ENCODE assay signal across 11 cellular contexts in the genomic region with DNA sequence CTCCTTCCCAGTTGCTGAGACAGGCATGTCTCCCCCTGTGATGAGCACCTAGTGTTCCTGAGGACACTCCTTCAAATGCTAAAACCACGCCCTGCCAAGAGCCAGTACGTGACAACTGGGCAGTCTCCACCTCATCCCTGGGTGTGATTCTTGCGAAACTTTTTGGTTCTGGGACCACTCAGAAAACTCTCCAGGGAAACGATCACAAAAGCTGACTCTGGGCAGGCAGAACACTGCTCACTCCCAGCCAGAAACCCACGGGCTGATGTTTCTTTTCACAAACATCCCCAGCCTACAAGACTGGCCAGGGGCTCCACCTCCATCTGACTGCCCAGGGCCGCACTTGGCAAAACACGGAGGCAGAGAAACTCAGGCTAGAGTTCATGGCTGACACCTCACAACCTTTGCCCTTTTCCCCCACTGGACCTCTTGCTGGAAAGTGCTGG. TPM values are rescaled to one million over a fixed set of nuclear protein-coding genes. Genes with fewer than 3 reads are reported as not detected.
A peak's percentile ranks its signal among the peaks of the same experiment; 100 is the strongest.
DNase-seq lines count a peak whose midpoint lies in the region; ATAC-seq and TF ChIP-seq lines count a peak whose summit lies in the region.
"Had no signal": no experiment of that assay in that cellular context is flagged by ENCODE, and none has a peak within 500 bp of the region (broad histone marks: within the 10 kb centered on the region; RNA-seq: fewer than 3 reads in every experiment).

No MANE protein-coding gene starts in this region.

- H3K9me3 Mint-ChIP-seq in CD4-positive, alpha-beta T cell: no peaks in the 10 kb centered on the region
- H3K9me3 Mint-ChIP-seq: T-helper 2 cell treated with Interferon-gamma antibody and Interleukin-4, amounts not matched to agents 5 μg/mL and 100 μg/mL, for 36 hours had no signal

- WGBS in SK-N-SH (ENCODE audit: low lambda C conversion rate): 75% methylated on average over 7 of the region's 7 CpGs

- no peak for DNase-seq in CD4-positive, alpha-beta T cell
- no peak for DNase-seq in RWPE1 (ENCODE audit: low spot score)
- DNase-seq in foreskin fibroblast: peak; percentile 30 to 71
- peak; percentile 86 for DNase-seq in osteoblast (ENCODE audit: insufficient read length, low spot score, missing footprints)
- no peak for DNase-seq in stimulated activated naive CD4-positive, alpha-beta T cell (lab: John Stamatoyannopoulos, UW)
- no peak for DNase-seq in SK-N-SH
- DNase-seq in activated T-cell treated with anti-CD3 and anti-CD28 coated beads for 4 hours: no peak
- DNase-seq: NCI-H2081 had no signal

- H3K36me3 ChIP-seq in osteoblast (ENCODE audit: insufficient read depth, low read length) (peaks cover 22% of the 10 kb centered on the region), SK-N-SH (replicated peaks in 1 of 2; ENCODE audit: control insufficient read depth in 1 of 2, insufficient read depth in 2 of 2, low read length in 1 of 2) (no peaks in the 10 kb centered on the region)

- H3K9me2 ChIP-seq in SK-N-SH: no peaks in the 10 kb centered on the region

- H3K27me3 Mint-ChIP-seq in CD4-positive, alpha-beta T cell: no peaks in the 10 kb centered on the region

- H4K20me1 ChIP-seq in osteoblast (ENCODE audit: insufficient read depth, low read length): no peaks in the 10 kb centered on the region
- H4K20me1 ChIP-seq in SK-N-SH (ENCODE audit: insufficient read depth): no peaks in the 10 kb centered on the region

- no peaks in the 10 kb centered on the region for H3K9me3 ChIP-seq in CD4-positive, alpha-beta T cell (ENCODE audit: control insufficient read depth, low read length)
- H3K9me3 ChIP-seq in osteoblast (ENCODE audit: low read depth, low read length) (no peaks in the 10 kb centered on the region), SK-N-SH (no peaks in the 10 kb centered on the region)

- H3K27ac ChIP-seq in CD4-positive, alpha-beta T cell (ENCODE audit: low read depth, low read length): no peak overlapping the region
- H3K27ac ChIP-seq in RWPE1: peak overlapping the region; percentile 60; the same call in 1 of the 2 replicates
- H3K27ac ChIP-seq in osteoblast (ENCODE audit: low read depth, low read length): peak overlapping the region; percentile 74
- H3K27ac ChIP-seq in SK-N-SH (ENCODE audit: low read depth in 2 of 2, low read length in 1 of 2): no peak overlapping the region; a peak in 1 of 4 replicates

- TF ChIP-seq EP300 in SK-N-SH (IDR thresholded peaks at IDR 0.05; ENCODE audit: borderline replicate concordance in 1 of 2, low read depth in 1 of 2, low read length in 1 of 2): no peak

- CTCF ChIA-PET in CD4-positive, alpha-beta T cell (lab: Charles Lee): no interaction called here
- CTCF ChIA-PET in RWPE1 (lab: Yijun Ruan, JAX) (interaction anchor here (0.6 kb wide), 1 partner anchor 30 kb away, joined by 4 read pairs; no protein-coding TSS in a partner anchor), SK-N-SH (lab: Yijun Ruan, JAX) (no interaction called here)

- H2AFZ ChIP-seq in osteoblast (ENCODE audit: low read length) (no peak overlapping the region), SK-N-SH (ENCODE audit: low read depth) (no peak overlapping the region)

- H3K27ac Mint-ChIP-seq in CD4-positive, alpha-beta T cell: peak overlapping the region; percentile 56

- H3K4me1 Mint-ChIP-seq in CD4-positive, alpha-beta T cell (ENCODE audit: low read depth): peaks cover 42% of the 10 kb centered on the region

- peaks cover 5% of the 10 kb centered on the region for H3K36me3 Mint-ChIP-seq in CD4-positive, alpha-beta T cell (ENCODE audit: low read depth)

- peaks cover 32% of the 10 kb centered on the region for H3K79me2 ChIP-seq in osteoblast (ENCODE audit: insufficient read depth, low read length)
- no peaks in the 10 kb centered on the region for H3K79me2 ChIP-seq in SK-N-SH (ENCODE audit: insufficient read depth)

- POLR2A ChIA-PET in CD4-positive, alpha-beta T cell (lab: Charles Lee): interaction anchor here (4.8 kb wide), 1 partner anchor 24 kb away, joined by 27 read pairs; the partner anchor contains the start of gene DHRS3
- POLR2A ChIA-PET in RWPE1 (lab: Yijun Ruan, JAX; ENCODE audit: low non-redundant PET) (no interaction called here), SK-N-SH (lab: Yijun Ruan, JAX) (no interaction called here)

- H3K4me1 ChIP-seq in osteoblast (ENCODE audit: insufficient read depth, low read length) (peaks cover 46% of the 10 kb centered on the region), SK-N-SH (ENCODE audit: control insufficient read depth in 1 of 2, insufficient read depth in 2 of 2, low read depth in 1 of 2, low read length in 1 of 2) (peaks cover 10 to 40% of the 10 kb centered on the region in 2 experiments; a peak in 3 of 4 replicates)

- H3F3A ChIP-seq in SK-N-SH (replicated peaks; ENCODE audit: insufficient read depth): peaks cover 3% of the 10 kb centered on the region

- TF ChIP-seq CTCF in CD4-positive, alpha-beta T cell (IDR thresholded peaks at IDR 0.05): no peak
- TF ChIP-seq CTCF in RWPE1 (conservative IDR thresholded peaks at IDR 0.05; ENCODE audit: low read depth): no peak
- no peak for TF ChIP-seq CTCF in foreskin fibroblast (IDR thresholded peaks at IDR 0.05; ENCODE audit: low read depth, low read length)
- TF ChIP-seq CTCF in osteoblast (IDR thresholded peaks at IDR 0.05; ENCODE audit: extremely low read depth, low read depth, low read length): no peak
- TF ChIP-seq CTCF in SK-N-SH (IDR thresholded peaks at IDR 0.05): no peak

- H3K4me2 ChIP-seq in osteoblast (ENCODE audit: insufficient read depth, low read length) (peak overlapping the region; percentile 11), SK-N-SH (no peak overlapping the region)

- H3K4me3 Mint-ChIP-seq in CD4-positive, alpha-beta T cell: peak overlapping the region; percentile 20

- no peaks in the 10 kb centered on the region for H3K27me3 ChIP-seq in CD4-positive, alpha-beta T cell (ENCODE audit: control insufficient read depth, insufficient read depth, low read length)
- no peaks in the 10 kb centered on the region for H3K27me3 ChIP-seq in osteoblast (ENCODE audit: insufficient read depth, low read length)
- no peaks in the 10 kb centered on the region for H3K27me3 ChIP-seq in SK-N-SH (ENCODE audit: insufficient read depth)

- intact Hi-C loops in CD4-positive, alpha-beta T cell (cut with DNase I, micrococcal nuclease): no loop called here

- no peak overlapping the region for H3K9ac ChIP-seq in SK-N-SH

- TF ChIP-seq RAD21 in SK-N-SH (IDR thresholded peaks at IDR 0.05; ENCODE audit: low read length): no peak

- H3K4me3 ChIP-seq in foreskin fibroblast (ENCODE audit: low read depth in 1 of 2, low read length in 2 of 2) (no peak overlapping the region), osteoblast (ENCODE audit: insufficient read depth, low read length) (no peak overlapping the region), SK-N-SH (ENCODE audit: low read depth in 2 of 2, low read length in 1 of 2) (no peak overlapping the region)

- no peak for ATAC-seq in CD4-positive, alpha-beta T cell (ENCODE audit: poor library complexity)
- ATAC-seq in GM19467 (IDR thresholded peaks at IDR 0.05; ENCODE audit: unreplicated experiment): no peak

TF ChIP-seq in SK-N-SH, 30 proteins besides CTCF, POLR2A, EP300 and RAD21:
- no peak for TF ChIP-seq USF2 (IDR thresholded peaks at IDR 0.05; ENCODE audit: borderline replicate concordance, low read depth, low read length)
- no peak for TF ChIP-seq YY1 (IDR thresholded peaks at IDR 0.05; ENCODE audit: low read depth)
- TF ChIP-seq GATA2 (CRISPR knock-in tag; IDR thresholded peaks at IDR 0.05): no peak
- no peak for TF ChIP-seq NRF1 (IDR thresholded peaks at IDR 0.05; ENCODE audit: low read depth, low read length)

RNA-seq across cellular contexts. Expression of gene DHRS3, which starts 24.4 kb away (rescaled TPM):
- 100 to 1,000 TPM; 102 to 108 TPM for total RNA-seq in CD4-positive, alpha-beta T cell
- 161 and 172 TPM in 2 replicates for total RNA-seq in osteoblast
- polyA plus RNA-seq in SK-N-SH (2012; rRNA removed): 29.6 and 44.8 TPM in 2 replicates
- polyA plus RNA-seq in SK-N-SH (2012; cell fraction: cytosol; rRNA removed): 17.6 and 26.3 TPM in 2 replicates
- 41.9 and 43.1 TPM in 2 replicates for polyA plus RNA-seq in SK-N-SH (2012; cell fraction: nucleus; rRNA removed)

RNA-seq across cellular contexts. Expression of gene AADACL4, which starts 50.2 kb away (rescaled TPM):
- not detected for total RNA-seq in CD4-positive, alpha-beta T cell
- total RNA-seq in osteoblast: not detected in 2 replicates
- 0.32 and 0.59 TPM in 2 replicates for polyA plus RNA-seq in SK-N-SH (2012; rRNA removed)
- polyA plus RNA-seq in SK-N-SH (2012; cell fraction: cytosol; rRNA removed): 0.21 and 0.23 TPM in 2 replicates
- 2.5 TPM in 2 replicates for polyA plus RNA-seq in SK-N-SH (2012; cell fraction: nucleus; rRNA removed)
- total RNA-seq: kidney epithelial cell had no signal

Comparison
In these comparisons a context has a peak if more than half of its experiments do, and no peak if none do; other contexts are left out.
1. DNase-seq: peak in foreskin fibroblast (2 of 2) and osteoblast (single experiment); none in CD4-positive, alpha-beta T cell (0 of 10), RWPE1 (single experiment), stimulated activated naive CD4-positive, alpha-beta T cell (0 of 6), SK-N-SH (single experiment) and activated T-cell treated with anti-CD3 and anti-CD28 coated beads for 4 hours (single experiment).
2. H3K27ac ChIP-seq: peak in RWPE1 (single experiment) and osteoblast (single experiment); none in CD4-positive, alpha-beta T cell (single experiment) and SK-N-SH (0 of 2).